ENCODE assay signal across 23 cellular contexts in the genomic region with DNA sequence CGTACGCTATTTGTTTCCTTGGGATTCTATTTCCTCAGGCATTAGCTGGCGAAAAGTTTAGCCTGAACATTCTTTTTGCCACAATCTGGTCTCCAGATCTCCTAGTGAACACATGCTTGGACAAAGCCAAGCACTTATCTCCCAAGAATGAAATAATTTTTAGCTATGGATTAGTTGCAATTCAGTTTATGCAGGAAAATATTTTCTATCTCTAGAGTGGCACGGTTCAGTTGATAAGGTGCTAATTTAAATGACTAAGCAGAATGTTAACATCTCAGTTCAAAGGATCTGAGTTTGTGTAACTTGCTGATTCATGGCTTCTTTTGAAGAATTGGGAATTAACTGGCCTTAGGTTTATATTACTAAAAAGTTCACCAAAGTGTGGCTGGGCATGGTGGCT.
"Had no signal": no experiment of that assay in that cellular context is flagged by ENCODE, and none has a peak within 500 bp of the region (broad histone marks: within the 10 kb centered on the region; RNA-seq: fewer than 3 reads in every experiment).

No MANE protein-coding gene starts in this region.

- H3K4me1 ChIP-seq: foreskin keratinocyte, tibial artery had no signal

- H3K27ac ChIP-seq: cardiac muscle cell, foreskin keratinocyte, hepatocyte, tibial artery, VCaP had no signal

- FAIRE-seq: endothelial cell of umbilical vein, urothelium cell line had no signal

- H3K9me3 Mint-ChIP-seq: activated naive CD4-positive, alpha-beta T cell treated with anti-CD3 and anti-CD28 coated beads, Interleukin-2, amount 10 ng/mL, durations not matched to agents 7 days and 5 days; dendritic cell treated with granulocyte-macrophage colony-stimulating factor and Interleukin-4, amounts not matched to agents 40 ng/mL and 50 ng/mL, for 4 days; nephron had no signal

- DNase-seq: activated CD4-positive, CD25-positive, alpha-beta regulatory T cell treated with anti-CD3 and anti-CD28 coated beads, Interleukin-2, amount 50 U/mL, for 72 hours; activated CD8-positive, alpha-beta memory T cell treated with anti-CD3 and anti-CD28 coated beads for 24 hours; activated CD8-positive, alpha-beta memory T cell treated with anti-CD3 and anti-CD28 coated beads, Interleukin-2, amount 50 U/mL, for 48 hours; activated effector memory CD4-positive, alpha-beta T cell treated with Interleukin-2 at 50 U/mL for 16 hours; activated naive CD4-positive, alpha-beta T cell treated with anti-CD3 and anti-CD28 coated beads, Interleukin-2, amount 10 ng/mL, durations not matched to agents 7 days and 5 days; activated T-cell treated with anti-CD3 and anti-CD28 coated beads, Interleukin-2, amount 50 U/mL, for 48 hours; effector memory CD4-positive, alpha-beta T cell; stimulated activated CD4-positive, alpha-beta T cell treated with anti-CD3 and anti-CD28 coated beads, Interleukin-12 subunit alpha, Interleukin-12 subunit beta, amount 100 ng/mL, for 4 hours; stimulated activated CD4-positive, alpha-beta T cell treated with anti-CD3 and anti-CD28 coated beads, Interleukin-2, amount 100 ng/mL, for 24 hours; stimulated activated naive CD8-positive, alpha-beta T cell treated with anti-CD3 and anti-CD28 coated beads, Interleukin-15, Interleukin-2, amounts not matched to agents 100 U/mL and 50 U/mL, for 24 hours; substantia nigra; T1000; tibial artery had no signal

- H3K4me2 ChIP-seq: hepatocyte had no signal

- H3K79me2 ChIP-seq: hepatocyte had no signal

- H2AFZ ChIP-seq: hepatocyte had no signal

- ATAC-seq: foreskin keratinocyte; left lobe of liver; stimulated activated naive CD8-positive, alpha-beta T cell treated with anti-CD3 and anti-CD28 coated beads, Interleukin-15, Interleukin-2, amounts not matched to agents 100 U/mL and 50 U/mL, for 24 hours had no signal

- H3K9me3 ChIP-seq: tibial artery had no signal

- H3K4me3 ChIP-seq: cardiac muscle cell, hepatocyte, lung, tibial artery had no signal

- H3K4me1 Mint-ChIP-seq: activated naive CD4-positive, alpha-beta T cell treated with anti-CD3 and anti-CD28 coated beads, Interleukin-2, amount 10 ng/mL, durations not matched to agents 7 days and 5 days; nephron had no signal

- H3K4me3 Mint-ChIP-seq: activated naive CD4-positive, alpha-beta T cell treated with anti-CD3 and anti-CD28 coated beads, Interleukin-2, amount 10 ng/mL, durations not matched to agents 7 days and 5 days; dendritic cell treated with granulocyte-macrophage colony-stimulating factor and Interleukin-4, amounts not matched to agents 40 ng/mL and 50 ng/mL, for 4 days; nephron had no signal

- H3K36me3 ChIP-seq: cardiac muscle cell, tibial artery had no signal

- H3K27me3 ChIP-seq: foreskin keratinocyte, hepatocyte, tibial artery had no signal

- H3K36me3 Mint-ChIP-seq: activated naive CD4-positive, alpha-beta T cell treated with anti-CD3 and anti-CD28 coated beads, Interleukin-2, amount 10 ng/mL, durations not matched to agents 7 days and 5 days had no signal

- H3K27me3 Mint-ChIP-seq: activated naive CD4-positive, alpha-beta T cell treated with anti-CD3 and anti-CD28 coated beads, Interleukin-2, amount 10 ng/mL, durations not matched to agents 7 days and 5 days; dendritic cell treated with granulocyte-macrophage colony-stimulating factor and Interleukin-4, amounts not matched to agents 40 ng/mL and 50 ng/mL, for 4 days had no signal

- H3K27ac Mint-ChIP-seq: activated naive CD4-positive, alpha-beta T cell treated with anti-CD3 and anti-CD28 coated beads, Interleukin-2, amount 10 ng/mL, durations not matched to agents 7 days and 5 days; dendritic cell treated with granulocyte-macrophage colony-stimulating factor and Interleukin-4, amounts not matched to agents 40 ng/mL and 50 ng/mL, for 4 days; nephron had no signal
